In the genomic region with DNA sequence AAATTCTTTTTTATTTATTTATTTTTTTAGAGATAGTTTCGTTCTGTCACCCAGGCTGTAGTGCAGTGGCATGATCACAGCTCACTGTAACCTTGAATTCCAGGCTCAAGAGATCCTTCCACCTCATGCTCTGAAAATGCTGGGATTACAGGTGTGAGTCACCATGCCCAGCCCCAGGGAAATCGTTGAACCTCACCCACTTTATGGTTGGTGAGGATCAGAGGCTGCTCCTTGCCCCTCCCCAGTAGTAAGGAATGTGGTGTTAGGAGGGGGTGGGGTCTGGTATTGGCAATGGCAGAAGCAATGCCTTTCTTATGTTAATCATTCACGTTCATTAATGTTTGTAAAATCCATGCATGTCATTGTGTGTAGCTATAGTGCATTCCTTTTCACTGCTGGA, we compare ENCODE assay signal across 1 cellular context.
TF ChIP-seq lines count a peak whose summit lies in the region.

No MANE protein-coding gene starts in this region.

TF ChIP-seq in HepG2, 621 proteins besides CTCF, POLR2A, EP300 and RAD21 (continued from another document and continues in another):
- TF ChIP-seq STAT6 (CRISPR knock-in tag; IDR thresholded peaks at IDR 0.05; ENCODE audit: borderline replicate concordance) (0 out of 2 replicates have a peak, but pooled peaks have one; percentile 37), ZFP62 (CRISPR knock-in tag; IDR thresholded peaks at IDR 0.05) (no peak), ZSCAN21 (CRISPR knock-in tag; IDR thresholded peaks at IDR 0.05; ENCODE audit: borderline replicate concordance) (no peak), ZNF619 (CRISPR knock-in tag; IDR thresholded peaks at IDR 0.05) (no peak), ZEB1 (IDR thresholded peaks at IDR 0.05; ENCODE audit: insufficient replicate concordance, low read depth) (no peak), THAP9 (CRISPR knock-in tag; IDR thresholded peaks at IDR 0.05; ENCODE audit: borderline replicate concordance) (no peak), FOSL2 (CRISPR knock-in tag; IDR thresholded peaks at IDR 0.05) (peak; percentile 98), SIN3A (IDR thresholded peaks at IDR 0.05; ENCODE audit: borderline replicate concordance, low read depth, low read length) (no peak), ZNF772 (CRISPR knock-in tag; IDR thresholded peaks at IDR 0.05) (no peak), ZNF782 (CRISPR knock-in tag; IDR thresholded peaks at IDR 0.05; ENCODE audit: borderline replicate concordance) (no peak), ZNF737 (CRISPR knock-in tag; IDR thresholded peaks at IDR 0.05; ENCODE audit: borderline replicate concordance) (no peak), ZNF678 (CRISPR knock-in tag; IDR thresholded peaks at IDR 0.05) (no peak), ZNF460 (CRISPR knock-in tag; IDR thresholded peaks at IDR 0.05; ENCODE audit: borderline replicate concordance) (no peak), ZNF12 (CRISPR knock-in tag; IDR thresholded peaks at IDR 0.05) (no peak), ZNF234 (CRISPR knock-in tag; conservative IDR thresholded peaks at IDR 0.05) (no peak), SMYD3 (CRISPR knock-in tag; IDR thresholded peaks at IDR 0.05) (no peak), TFAP4 (IDR thresholded peaks at IDR 0.05; ENCODE audit: borderline replicate concordance, low read depth) (no peak), ZNF367 (CRISPR knock-in tag; IDR thresholded peaks at IDR 0.05; ENCODE audit: borderline replicate concordance) (no peak), ZNF761 (CRISPR knock-in tag; conservative IDR thresholded peaks at IDR 0.05) (no peak), ZNF530 (CRISPR knock-in tag; IDR thresholded peaks at IDR 0.05; ENCODE audit: low read depth) (no peak), NRL (CRISPR knock-in tag; IDR thresholded peaks at IDR 0.05; ENCODE audit: borderline replicate concordance) (no peak), ZMYM4 (CRISPR knock-in tag; IDR thresholded peaks at IDR 0.05) (no peak), ZNF652 (CRISPR knock-in tag; IDR thresholded peaks at IDR 0.05; ENCODE audit: borderline replicate concordance, low read depth) (no peak), BCL6 (CRISPR knock-in tag; IDR thresholded peaks at IDR 0.05) (no peak), ZNF570 (CRISPR knock-in tag; IDR thresholded peaks at IDR 0.05; ENCODE audit: borderline replicate concordance) (no peak), ZNF362 (CRISPR knock-in tag; IDR thresholded peaks at IDR 0.05; ENCODE audit: borderline replicate concordance) (0 out of 2 replicates have a peak, but pooled peaks have one; percentile 23), SP140L (CRISPR knock-in tag; IDR thresholded peaks at IDR 0.05; ENCODE audit: borderline replicate concordance) (no peak), ZSCAN31 (CRISPR knock-in tag; IDR thresholded peaks at IDR 0.05; ENCODE audit: low read depth) (no peak), KMT2B (CRISPR knock-in tag; IDR thresholded peaks at IDR 0.05) (no peak), KLF16 (CRISPR knock-in tag; IDR thresholded peaks at IDR 0.05) (no peak), ZNF292 (CRISPR knock-in tag; IDR thresholded peaks at IDR 0.05; ENCODE audit: borderline replicate concordance, low read depth) (no peak), PHF20 (CRISPR knock-in tag; IDR thresholded peaks at IDR 0.05) (no peak), RXRA (CRISPR knock-in tag; IDR thresholded peaks at IDR 0.05) (peak; percentile 50; the same call in 1 of the 2 replicates), HDAC1 (CRISPR knock-in tag; IDR thresholded peaks at IDR 0.05) (0 out of 2 replicates have a peak, but pooled peaks have one; percentile 30), HNF1A (IDR thresholded peaks at IDR 0.05; ENCODE audit: low read depth) (no peak), HNF1A (CRISPR knock-in tag; IDR thresholded peaks at IDR 0.05; ENCODE audit: borderline replicate concordance) (no peak), TGIF2 (CRISPR knock-in tag; IDR thresholded peaks at IDR 0.05) (no peak; the same call in 1 of the 2 replicates)
- TF ChIP-seq, protein P1, sequence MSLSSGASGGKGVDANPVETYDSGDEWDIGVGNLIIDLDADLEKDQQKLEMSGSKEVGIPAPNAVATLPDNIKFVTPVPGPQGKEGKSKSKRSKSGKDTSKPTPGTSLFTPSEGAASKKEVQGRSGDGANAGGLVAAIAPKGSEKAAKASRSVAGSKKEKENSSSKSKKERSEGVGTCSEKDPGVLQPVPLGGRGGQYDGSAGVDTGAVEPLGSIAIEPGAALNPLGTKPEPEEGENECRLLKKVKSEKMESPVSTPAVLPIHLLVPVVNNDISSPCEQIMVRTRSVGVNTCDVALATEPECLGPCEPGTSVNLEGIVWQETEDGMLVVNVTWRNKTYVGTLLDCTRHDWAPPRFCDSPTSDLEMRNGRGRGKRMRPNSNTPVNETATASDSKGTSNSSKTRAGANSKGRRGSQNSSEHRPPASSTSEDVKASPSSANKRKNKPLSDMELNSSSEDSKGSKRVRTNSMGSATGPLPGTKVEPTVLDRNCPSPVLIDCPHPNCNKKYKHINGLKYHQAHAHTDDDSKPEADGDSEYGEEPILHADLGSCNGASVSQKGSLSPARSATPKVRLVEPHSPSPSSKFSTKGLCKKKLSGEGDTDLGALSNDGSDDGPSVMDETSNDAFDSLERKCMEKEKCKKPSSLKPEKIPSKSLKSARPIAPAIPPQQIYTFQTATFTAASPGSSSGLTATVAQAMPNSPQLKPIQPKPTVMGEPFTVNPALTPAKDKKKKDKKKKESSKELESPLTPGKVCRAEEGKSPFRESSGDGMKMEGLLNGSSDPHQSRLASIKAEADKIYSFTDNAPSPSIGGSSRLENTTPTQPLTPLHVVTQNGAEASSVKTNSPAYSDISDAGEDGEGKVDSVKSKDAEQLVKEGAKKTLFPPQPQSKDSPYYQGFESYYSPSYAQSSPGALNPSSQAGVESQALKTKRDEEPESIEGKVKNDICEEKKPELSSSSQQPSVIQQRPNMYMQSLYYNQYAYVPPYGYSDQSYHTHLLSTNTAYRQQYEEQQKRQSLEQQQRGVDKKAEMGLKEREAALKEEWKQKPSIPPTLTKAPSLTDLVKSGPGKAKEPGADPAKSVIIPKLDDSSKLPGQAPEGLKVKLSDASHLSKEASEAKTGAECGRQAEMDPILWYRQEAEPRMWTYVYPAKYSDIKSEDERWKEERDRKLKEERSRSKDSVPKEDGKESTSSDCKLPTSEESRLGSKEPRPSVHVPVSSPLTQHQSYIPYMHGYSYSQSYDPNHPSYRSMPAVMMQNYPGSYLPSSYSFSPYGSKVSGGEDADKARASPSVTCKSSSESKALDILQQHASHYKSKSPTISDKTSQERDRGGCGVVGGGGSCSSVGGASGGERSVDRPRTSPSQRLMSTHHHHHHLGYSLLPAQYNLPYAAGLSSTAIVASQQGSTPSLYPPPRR (CRISPR knock-in tag; IDR thresholded peaks at IDR 0.05; ENCODE audit: borderline replicate concordance) = peak; percentile 70; the same call in 1 of the 2 replicates
- TF ChIP-seq, protein P2, sequence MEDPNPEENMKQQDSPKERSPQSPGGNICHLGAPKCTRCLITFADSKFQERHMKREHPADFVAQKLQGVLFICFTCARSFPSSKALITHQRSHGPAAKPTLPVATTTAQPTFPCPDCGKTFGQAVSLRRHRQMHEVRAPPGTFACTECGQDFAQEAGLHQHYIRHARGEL (CRISPR knock-in tag; IDR thresholded peaks at IDR 0.05) = no peak
- TF ChIP-seq, protein P3, sequence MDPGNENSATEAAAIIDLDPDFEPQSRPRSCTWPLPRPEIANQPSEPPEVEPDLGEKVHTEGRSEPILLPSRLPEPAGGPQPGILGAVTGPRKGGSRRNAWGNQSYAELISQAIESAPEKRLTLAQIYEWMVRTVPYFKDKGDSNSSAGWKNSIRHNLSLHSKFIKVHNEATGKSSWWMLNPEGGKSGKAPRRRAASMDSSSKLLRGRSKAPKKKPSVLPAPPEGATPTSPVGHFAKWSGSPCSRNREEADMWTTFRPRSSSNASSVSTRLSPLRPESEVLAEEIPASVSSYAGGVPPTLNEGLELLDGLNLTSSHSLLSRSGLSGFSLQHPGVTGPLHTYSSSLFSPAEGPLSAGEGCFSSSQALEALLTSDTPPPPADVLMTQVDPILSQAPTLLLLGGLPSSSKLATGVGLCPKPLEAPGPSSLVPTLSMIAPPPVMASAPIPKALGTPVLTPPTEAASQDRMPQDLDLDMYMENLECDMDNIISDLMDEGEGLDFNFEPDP (CRISPR knock-in tag; conservative IDR thresholded peaks at IDR 0.05) = no peak
- TF ChIP-seq, protein P4, sequence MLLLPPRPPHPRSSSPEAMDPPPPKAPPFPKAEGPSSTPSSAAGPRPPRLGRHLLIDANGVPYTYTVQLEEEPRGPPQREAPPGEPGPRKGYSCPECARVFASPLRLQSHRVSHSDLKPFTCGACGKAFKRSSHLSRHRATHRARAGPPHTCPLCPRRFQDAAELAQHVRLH (CRISPR knock-in tag; IDR thresholded peaks at IDR 0.05; ENCODE audit: borderline replicate concordance, low read depth) = no peak
